Comparison of ENCODE assay signal across 10 cellular contexts in genomic region chr3:45993421-45994027, GRCh38. TPM values are rescaled to one million over a fixed set of nuclear protein-coding genes. Genes with fewer than 3 reads are reported as not detected.
A peak's percentile ranks its signal among the peaks of the same experiment; 100 is the strongest.
DNase-seq lines count a peak whose midpoint lies in the region; ATAC-seq and TF ChIP-seq lines count a peak whose summit lies in the region.
"Had no signal": no experiment of that assay in that cellular context is flagged by ENCODE, and none has a peak within 500 bp of the region (broad histone marks: within the 10 kb centered on the region; RNA-seq: fewer than 3 reads in every experiment).

No MANE protein-coding gene starts in this region.

- peaks cover 7% of the 10 kb centered on the region for H3K27me3 Mint-ChIP-seq in activated CD4-positive, alpha-beta T cell treated with anti-CD3 and anti-CD28 coated beads, Interleukin-2, amount 10 ng/mL, durations not matched to agents 24 days and 14 days
- H3K27me3 Mint-ChIP-seq in T-cell = no peaks in the 10 kb centered on the region
- no peaks in the 10 kb centered on the region for H3K27me3 Mint-ChIP-seq in effector memory CD8-positive, alpha-beta T cell
- peaks cover 8% of the 10 kb centered on the region for H3K27me3 Mint-ChIP-seq in stimulated activated naive CD8-positive, alpha-beta T cell treated with anti-CD3 and anti-CD28 coated beads, Interleukin-15, Interleukin-2, amounts not matched to agents 100 ng/mL and 50 ng/mL, for 24 hours

- peak overlapping the region; percentile 69 for H3K4me3 Mint-ChIP-seq in activated CD4-positive, alpha-beta T cell treated with anti-CD3 and anti-CD28 coated beads, Interleukin-2, amount 10 ng/mL, durations not matched to agents 24 days and 14 days
- peak overlapping the region; percentile 56 to 82 (median 58) for H3K4me3 Mint-ChIP-seq in T-cell
- H3K4me3 Mint-ChIP-seq in effector memory CD8-positive, alpha-beta T cell = peak overlapping the region; percentile 74 to 85
- peak overlapping the region; percentile 52 for H3K4me3 Mint-ChIP-seq in stimulated activated naive CD8-positive, alpha-beta T cell treated with anti-CD3 and anti-CD28 coated beads, Interleukin-15, Interleukin-2, amounts not matched to agents 100 ng/mL and 50 ng/mL, for 24 hours

- peak; percentile 81 for DNase-seq in activated CD4-positive, alpha-beta T cell treated with anti-CD3 and anti-CD28 coated beads, Interleukin-2, amount 10 ng/mL, durations not matched to agents 24 days and 14 days
- no peak for DNase-seq in activated CD4-positive, alpha-beta T cell treated with anti-CD3 and anti-CD28 coated beads for 1 hour
- DNase-seq in T-cell (peak in 21 of 34 experiments; percentile 3 to 45 (median 21)), GM20000 (ENCODE audit: low spot score) (no peak), D341Med (ENCODE audit: low spot score) (no peak)
- DNase-seq in effector memory CD8-positive, alpha-beta T cell = peak; percentile 29 to 46 (median 41)
- DNase-seq: hypothalamus, pancreas had no signal

- TF ChIP-seq CTCF in GM20000 (IDR thresholded peaks at IDR 0.05; ENCODE audit: extremely low read depth, missing control alignments) = no peak

- ATAC-seq in T-cell (replicated peaks in 1 of 4) = peak; percentile 11 to 36 (median 26)
- peak; percentile 55 for ATAC-seq in effector memory CD8-positive, alpha-beta T cell (replicated peaks)
- ATAC-seq in GM21390 (IDR thresholded peaks at IDR 0.05; ENCODE audit: unreplicated experiment) = no peak
- ATAC-seq: pancreas had no signal

- peaks cover 63% of the 10 kb centered on the region for H3K4me1 Mint-ChIP-seq in activated CD4-positive, alpha-beta T cell treated with anti-CD3 and anti-CD28 coated beads, Interleukin-2, amount 10 ng/mL, durations not matched to agents 24 days and 14 days
- peaks cover 46 to 68% (median 67%) of the 10 kb centered on the region in 3 donors for H3K4me1 Mint-ChIP-seq in T-cell
- peaks cover 56 to 64% of the 10 kb centered on the region in 2 donors for H3K4me1 Mint-ChIP-seq in effector memory CD8-positive, alpha-beta T cell (ENCODE audit: low read depth in 2 of 2)
- H3K4me1 Mint-ChIP-seq in stimulated activated naive CD8-positive, alpha-beta T cell treated with anti-CD3 and anti-CD28 coated beads, Interleukin-15, Interleukin-2, amounts not matched to agents 100 ng/mL and 50 ng/mL, for 24 hours (ENCODE audit: low read depth) = peaks cover 75% of the 10 kb centered on the region

- POLR2A ChIA-PET in T-cell (lab: Charles Lee) = interaction anchor here (0.6 to 1.5 kb wide), 5 partner anchors 8 to 300 kb away, joined by 3 to 8 read pairs (median 4); no protein-coding TSS in a partner anchor

- peaks cover 6% of the 10 kb centered on the region for H3K9me3 Mint-ChIP-seq in activated CD4-positive, alpha-beta T cell treated with anti-CD3 and anti-CD28 coated beads, Interleukin-2, amount 10 ng/mL, durations not matched to agents 24 days and 14 days
- no peaks in the 10 kb centered on the region for H3K9me3 Mint-ChIP-seq in T-cell
- no peaks in the 10 kb centered on the region for H3K9me3 Mint-ChIP-seq in effector memory CD8-positive, alpha-beta T cell
- H3K9me3 Mint-ChIP-seq in stimulated activated naive CD8-positive, alpha-beta T cell treated with anti-CD3 and anti-CD28 coated beads, Interleukin-15, Interleukin-2, amounts not matched to agents 100 ng/mL and 50 ng/mL, for 24 hours = no peaks in the 10 kb centered on the region

- peak overlapping the region; percentile 87 for H3K27ac Mint-ChIP-seq in activated CD4-positive, alpha-beta T cell treated with anti-CD3 and anti-CD28 coated beads, Interleukin-2, amount 10 ng/mL, durations not matched to agents 24 days and 14 days
- peak overlapping the region; percentile 79 to 85 for H3K27ac Mint-ChIP-seq in T-cell
- peak overlapping the region; percentile 81 to 94 for H3K27ac Mint-ChIP-seq in effector memory CD8-positive, alpha-beta T cell
- H3K27ac Mint-ChIP-seq in stimulated activated naive CD8-positive, alpha-beta T cell treated with anti-CD3 and anti-CD28 coated beads, Interleukin-15, Interleukin-2, amounts not matched to agents 100 ng/mL and 50 ng/mL, for 24 hours = peak overlapping the region; percentile 65

- H3K36me3 Mint-ChIP-seq in activated CD4-positive, alpha-beta T cell treated with anti-CD3 and anti-CD28 coated beads, Interleukin-2, amount 10 ng/mL, durations not matched to agents 24 days and 14 days (ENCODE audit: low read depth) = peaks cover 30% of the 10 kb centered on the region
- peaks cover 20% of the 10 kb centered on the region for H3K36me3 Mint-ChIP-seq in T-cell
- peaks cover 28% of the 10 kb centered on the region for H3K36me3 Mint-ChIP-seq in effector memory CD8-positive, alpha-beta T cell (ENCODE audit: insufficient read depth)
- H3K36me3 Mint-ChIP-seq in stimulated activated naive CD8-positive, alpha-beta T cell treated with anti-CD3 and anti-CD28 coated beads, Interleukin-15, Interleukin-2, amounts not matched to agents 100 ng/mL and 50 ng/mL, for 24 hours (ENCODE audit: low read depth) = peaks cover 14% of the 10 kb centered on the region

- intact Hi-C loops in activated CD4-positive, alpha-beta T cell treated with anti-CD3 and anti-CD28 coated beads, Interleukin-2, amount 10 ng/mL, durations not matched to agents 24 days and 14 days (cut with micrococcal nuclease) = loop anchor here (1.0 to 2.0 kb wide), 5 partner anchors 12 to 77 kb away; no protein-coding TSS in a partner anchor

- CTCF ChIA-PET in T-cell (lab: Charles Lee) = interaction anchor here (0.6 to 2.3 kb wide), 13 partner anchors 13 to 85 kb away, joined by 3 to 10 read pairs (median 4); partner anchors contain the start of gene CXCR6 (in 1 of the 2)

RNA-seq across cellular contexts. Expression of gene FYCO1, which starts 2.1 kb away (rescaled TPM):
- 16.5 and 16.8 TPM in 2 replicates for total RNA-seq in activated CD4-positive, alpha-beta T cell treated with anti-CD3 and anti-CD28 coated beads, Interleukin-2, amount 10 ng/mL, durations not matched to agents 24 days and 14 days
- total RNA-seq in T-cell = 10 to 100 TPM; 24.6 to 46.3 (median 35.0) TPM

RNA-seq across cellular contexts. Expression of gene XCR1, which starts 33.8 kb away (rescaled TPM):
- total RNA-seq in activated CD4-positive, alpha-beta T cell treated with anti-CD3 and anti-CD28 coated beads, Interleukin-2, amount 10 ng/mL, durations not matched to agents 24 days and 14 days = 0.05 TPM in 1 of 2 replicates, not detected in the other
- total RNA-seq in T-cell = under 1 TPM in 2 of 5 donors, not detected in 3; 0.08 to 0.28 TPM

RNA-seq across cellular contexts. Expression of gene CXCR6, which starts 50.3 kb away (rescaled TPM):
- total RNA-seq in activated CD4-positive, alpha-beta T cell treated with anti-CD3 and anti-CD28 coated beads, Interleukin-2, amount 10 ng/mL, durations not matched to agents 24 days and 14 days = 15.2 TPM in 2 replicates
- 10 to 100 TPM in 1 of 5 donors, 1 to 10 TPM in 4; 2.0 to 14.7 (median 3.7) TPM for total RNA-seq in T-cell

Comparison
In these comparisons a context has a peak if more than half of its experiments do, and no peak if none do; other contexts are left out.
1. DNase-seq: peak in activated CD4-positive, alpha-beta T cell treated with anti-CD3 and anti-CD28 coated beads, Interleukin-2, amount 10 ng/mL, durations not matched to agents 24 days and 14 days (single experiment), T-cell (21 of 34) and effector memory CD8-positive, alpha-beta T cell (3 of 3); none in activated CD4-positive, alpha-beta T cell treated with anti-CD3 and anti-CD28 coated beads for 1 hour (single experiment), GM20000 (single experiment) and D341Med (single experiment).
2. Peak in every context shown above with its lines, with median percentiles within 50 percentile points of each other: H3K27ac Mint-ChIP-seq and H3K4me3 Mint-ChIP-seq.